In genomic region chr11:1309498-1310314, GRCh38 we compare ENCODE assay signal across 1 cellular context.
TF ChIP-seq lines count a peak whose summit lies in the region.

Gene TOLLIP, minus strand, starts transcription at chr11:1309632. Its CDS starts 134 bp downstream, at chr11:1309498.

TF ChIP-seq in K562, 482 proteins besides CTCF, POLR2A, EP300 and RAD21 (continued from another document and continues in another):
- no peak for TF ChIP-seq GTF3C2 (IDR thresholded peaks at IDR 0.05; ENCODE audit: borderline replicate concordance, extremely low read depth, insufficient read length)
- peak; percentile 66; the same call in 1 of the 2 replicates for TF ChIP-seq ESRRA (IDR thresholded peaks at IDR 0.05; ENCODE audit: borderline replicate concordance, low read depth)
- peak in 1 of 2 experiments; percentile 71; a peak in 1 of 3 replicates for TF ChIP-seq CBX3 (IDR thresholded peaks at IDR 0.05; ENCODE audit: borderline replicate concordance in 1 of 2, low read length in 2 of 2)
- TF ChIP-seq, protein P1, sequence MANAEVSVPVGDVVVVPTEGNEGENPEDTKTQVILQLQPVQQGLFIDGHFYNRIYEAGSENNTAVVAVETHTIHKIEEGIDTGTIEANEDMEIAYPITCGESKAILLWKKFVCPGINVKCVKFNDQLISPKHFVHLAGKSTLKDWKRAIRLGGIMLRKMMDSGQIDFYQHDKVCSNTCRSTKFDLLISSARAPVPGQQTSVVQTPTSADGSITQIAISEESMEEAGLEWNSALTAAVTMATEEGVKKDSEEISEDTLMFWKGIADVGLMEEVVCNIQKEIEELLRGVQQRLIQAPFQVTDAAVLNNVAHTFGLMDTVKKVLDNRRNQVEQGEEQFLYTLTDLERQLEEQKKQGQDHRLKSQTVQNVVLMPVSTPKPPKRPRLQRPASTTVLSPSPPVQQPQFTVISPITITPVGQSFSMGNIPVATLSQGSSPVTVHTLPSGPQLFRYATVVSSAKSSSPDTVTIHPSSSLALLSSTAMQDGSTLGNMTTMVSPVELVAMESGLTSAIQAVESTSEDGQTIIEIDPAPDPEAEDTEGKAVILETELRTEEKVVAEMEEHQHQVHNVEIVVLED (CRISPR knock-in tag; IDR thresholded peaks at IDR 0.05) = peak; percentile 38
- TF ChIP-seq RBFOX2 (IDR thresholded peaks at IDR 0.05; ENCODE audit: low read depth, low read length) = peak; percentile 94
- peak; percentile 86 for TF ChIP-seq ATF7 (IDR thresholded peaks at IDR 0.05)
- TF ChIP-seq MCM5 (IDR thresholded peaks at IDR 0.05; ENCODE audit: low read depth) = no peak
- TF ChIP-seq FOXP1 (CRISPR knock-in tag; IDR thresholded peaks at IDR 0.05) = peak; percentile 82; the same call in 1 of the 2 replicates
- TF ChIP-seq, protein P2, sequence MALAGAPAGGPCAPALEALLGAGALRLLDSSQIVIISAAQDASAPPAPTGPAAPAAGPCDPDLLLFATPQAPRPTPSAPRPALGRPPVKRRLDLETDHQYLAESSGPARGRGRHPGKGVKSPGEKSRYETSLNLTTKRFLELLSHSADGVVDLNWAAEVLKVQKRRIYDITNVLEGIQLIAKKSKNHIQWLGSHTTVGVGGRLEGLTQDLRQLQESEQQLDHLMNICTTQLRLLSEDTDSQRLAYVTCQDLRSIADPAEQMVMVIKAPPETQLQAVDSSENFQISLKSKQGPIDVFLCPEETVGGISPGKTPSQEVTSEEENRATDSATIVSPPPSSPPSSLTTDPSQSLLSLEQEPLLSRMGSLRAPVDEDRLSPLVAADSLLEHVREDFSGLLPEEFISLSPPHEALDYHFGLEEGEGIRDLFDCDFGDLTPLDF (CRISPR knock-in tag; IDR thresholded peaks at IDR 0.05) = 0 out of 2 replicates have a peak, but pooled peaks have one; percentile 37
- TF ChIP-seq ETV6 (IDR thresholded peaks at IDR 0.05; ENCODE audit: borderline replicate concordance in 1 of 2, low read depth in 2 of 2, low read length in 1 of 2) = no peak
- no peak for TF ChIP-seq ETV6 (CRISPR knock-in tag; IDR thresholded peaks at IDR 0.05; ENCODE audit: borderline replicate concordance)
- peak; percentile 83; the same call in 1 of the 2 replicates for TF ChIP-seq KLF13 (tag; IDR thresholded peaks at IDR 0.05; ENCODE audit: borderline replicate concordance, low read depth)
- TF ChIP-seq, protein P3, sequence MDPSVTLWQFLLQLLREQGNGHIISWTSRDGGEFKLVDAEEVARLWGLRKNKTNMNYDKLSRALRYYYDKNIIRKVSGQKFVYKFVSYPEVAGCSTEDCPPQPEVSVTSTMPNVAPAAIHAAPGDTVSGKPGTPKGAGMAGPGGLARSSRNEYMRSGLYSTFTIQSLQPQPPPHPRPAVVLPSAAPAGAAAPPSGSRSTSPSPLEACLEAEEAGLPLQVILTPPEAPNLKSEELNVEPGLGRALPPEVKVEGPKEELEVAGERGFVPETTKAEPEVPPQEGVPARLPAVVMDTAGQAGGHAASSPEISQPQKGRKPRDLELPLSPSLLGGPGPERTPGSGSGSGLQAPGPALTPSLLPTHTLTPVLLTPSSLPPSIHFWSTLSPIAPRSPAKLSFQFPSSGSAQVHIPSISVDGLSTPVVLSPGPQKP (CRISPR knock-in tag; IDR thresholded peaks at IDR 0.05) = no peak
- TF ChIP-seq COPS2 (conservative IDR thresholded peaks at IDR 0.05) = no peak
- peak; percentile 61 for TF ChIP-seq RB1 (IDR thresholded peaks at IDR 0.05; ENCODE audit: low read depth)
- no peak for TF ChIP-seq HDAC6 (IDR thresholded peaks at IDR 0.05; ENCODE audit: low read depth, low read length)
- TF ChIP-seq REST (CRISPR knock-in tag; IDR thresholded peaks at IDR 0.05; ENCODE audit: low read depth) = peak; percentile 74; the same call in 1 of the 2 replicates
- no peak for TF ChIP-seq ZNF253 (CRISPR knock-in tag; conservative IDR thresholded peaks at IDR 0.05)
- peak; percentile 75 for TF ChIP-seq GABPA (tag; conservative IDR thresholded peaks at IDR 0.05; ENCODE audit: low read depth)
- TF ChIP-seq, protein P4, sequence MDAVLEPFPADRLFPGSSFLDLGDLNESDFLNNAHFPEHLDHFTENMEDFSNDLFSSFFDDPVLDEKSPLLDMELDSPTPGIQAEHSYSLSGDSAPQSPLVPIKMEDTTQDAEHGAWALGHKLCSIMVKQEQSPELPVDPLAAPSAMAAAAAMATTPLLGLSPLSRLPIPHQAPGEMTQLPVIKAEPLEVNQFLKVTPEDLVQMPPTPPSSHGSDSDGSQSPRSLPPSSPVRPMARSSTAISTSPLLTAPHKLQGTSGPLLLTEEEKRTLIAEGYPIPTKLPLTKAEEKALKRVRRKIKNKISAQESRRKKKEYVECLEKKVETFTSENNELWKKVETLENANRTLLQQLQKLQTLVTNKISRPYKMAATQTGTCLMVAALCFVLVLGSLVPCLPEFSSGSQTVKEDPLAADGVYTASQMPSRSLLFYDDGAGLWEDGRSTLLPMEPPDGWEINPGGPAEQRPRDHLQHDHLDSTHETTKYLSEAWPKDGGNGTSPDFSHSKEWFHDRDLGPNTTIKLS (IDR thresholded peaks at IDR 0.05; ENCODE audit: borderline replicate concordance, low read depth) = peak; percentile 78
- no peak for TF ChIP-seq ZNF740 (CRISPR knock-in tag; IDR thresholded peaks at IDR 0.05)
- TF ChIP-seq ZNF740 (tag; IDR thresholded peaks at IDR 0.05) = peak in 1 of 2 experiments; percentile 37; a peak in 1 of 4 replicates
- TF ChIP-seq KDM2B (CRISPR knock-in tag; IDR thresholded peaks at IDR 0.05) = 0 out of 2 replicates have a peak, but pooled peaks have one; percentile 48
- peak; percentile 99 for TF ChIP-seq NRF1 (conservative IDR thresholded peaks at IDR 0.05 in 1 of 2, IDR thresholded peaks at IDR 0.05 in 1 of 2)
- TF ChIP-seq MEIS2 (IDR thresholded peaks at IDR 0.05; ENCODE audit: partially characterized antibody) = peak; percentile 99
- TF ChIP-seq TEAD1 (CRISPR knock-in tag; IDR thresholded peaks at IDR 0.05) = peak; percentile 11 to 86; a peak in 2 of 4 replicates
- no peak for TF ChIP-seq PPARD (CRISPR knock-in tag; IDR thresholded peaks at IDR 0.05)
- no peak for TF ChIP-seq EGR1 (conservative IDR thresholded peaks at IDR 0.05)
- peak; percentile 49 for TF ChIP-seq CTCFL (IDR thresholded peaks at IDR 0.05; ENCODE audit: borderline replicate concordance, insufficient read depth, low read depth, low read length, poor library complexity, severe bottlenecking)
- 0 out of 2 replicates have a peak, but pooled peaks have one; percentile 16 for TF ChIP-seq ZNF707 (CRISPR knock-in tag; conservative IDR thresholded peaks at IDR 0.05)
- TF ChIP-seq, protein P5, sequence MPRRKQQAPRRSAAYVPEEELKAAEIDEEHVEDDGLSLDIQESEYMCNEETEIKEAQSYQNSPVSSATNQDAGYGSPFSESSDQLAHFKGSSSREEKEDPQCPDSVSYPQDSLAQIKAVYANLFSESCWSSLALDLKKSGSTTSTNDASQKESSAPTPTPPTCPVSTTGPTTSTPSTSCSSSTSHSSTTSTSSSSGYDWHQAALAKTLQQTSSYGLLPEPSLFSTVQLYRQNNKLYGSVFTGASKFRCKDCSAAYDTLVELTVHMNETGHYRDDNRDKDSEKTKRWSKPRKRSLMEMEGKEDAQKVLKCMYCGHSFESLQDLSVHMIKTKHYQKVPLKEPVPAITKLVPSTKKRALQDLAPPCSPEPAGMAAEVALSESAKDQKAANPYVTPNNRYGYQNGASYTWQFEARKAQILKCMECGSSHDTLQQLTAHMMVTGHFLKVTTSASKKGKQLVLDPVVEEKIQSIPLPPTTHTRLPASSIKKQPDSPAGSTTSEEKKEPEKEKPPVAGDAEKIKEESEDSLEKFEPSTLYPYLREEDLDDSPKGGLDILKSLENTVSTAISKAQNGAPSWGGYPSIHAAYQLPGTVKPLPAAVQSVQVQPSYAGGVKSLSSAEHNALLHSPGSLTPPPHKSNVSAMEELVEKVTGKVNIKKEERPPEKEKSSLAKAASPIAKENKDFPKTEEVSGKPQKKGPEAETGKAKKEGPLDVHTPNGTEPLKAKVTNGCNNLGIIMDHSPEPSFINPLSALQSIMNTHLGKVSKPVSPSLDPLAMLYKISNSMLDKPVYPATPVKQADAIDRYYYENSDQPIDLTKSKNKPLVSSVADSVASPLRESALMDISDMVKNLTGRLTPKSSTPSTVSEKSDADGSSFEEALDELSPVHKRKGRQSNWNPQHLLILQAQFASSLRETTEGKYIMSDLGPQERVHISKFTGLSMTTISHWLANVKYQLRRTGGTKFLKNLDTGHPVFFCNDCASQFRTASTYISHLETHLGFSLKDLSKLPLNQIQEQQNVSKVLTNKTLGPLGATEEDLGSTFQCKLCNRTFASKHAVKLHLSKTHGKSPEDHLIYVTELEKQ (CRISPR knock-in tag; IDR thresholded peaks at IDR 0.05) = 0 out of 2 replicates have a peak, but pooled peaks have one; percentile 32
- TF ChIP-seq DDX20 (tag; IDR thresholded peaks at IDR 0.05; ENCODE audit: low read depth) = no peak
- TF ChIP-seq, protein P6, sequence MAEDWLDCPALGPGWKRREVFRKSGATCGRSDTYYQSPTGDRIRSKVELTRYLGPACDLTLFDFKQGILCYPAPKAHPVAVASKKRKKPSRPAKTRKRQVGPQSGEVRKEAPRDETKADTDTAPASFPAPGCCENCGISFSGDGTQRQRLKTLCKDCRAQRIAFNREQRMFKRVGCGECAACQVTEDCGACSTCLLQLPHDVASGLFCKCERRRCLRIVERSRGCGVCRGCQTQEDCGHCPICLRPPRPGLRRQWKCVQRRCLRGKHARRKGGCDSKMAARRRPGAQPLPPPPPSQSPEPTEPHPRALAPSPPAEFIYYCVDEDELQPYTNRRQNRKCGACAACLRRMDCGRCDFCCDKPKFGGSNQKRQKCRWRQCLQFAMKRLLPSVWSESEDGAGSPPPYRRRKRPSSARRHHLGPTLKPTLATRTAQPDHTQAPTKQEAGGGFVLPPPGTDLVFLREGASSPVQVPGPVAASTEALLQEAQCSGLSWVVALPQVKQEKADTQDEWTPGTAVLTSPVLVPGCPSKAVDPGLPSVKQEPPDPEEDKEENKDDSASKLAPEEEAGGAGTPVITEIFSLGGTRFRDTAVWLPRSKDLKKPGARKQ (CRISPR knock-in tag; IDR thresholded peaks at IDR 0.05) = peak; percentile 76; the same call in 1 of the 2 replicates
- 0 out of 2 replicates have a peak, but pooled peaks have one; percentile 27 for TF ChIP-seq SOX6 (IDR thresholded peaks at IDR 0.05)
- no peak for TF ChIP-seq ZNF586 (CRISPR knock-in tag; conservative IDR thresholded peaks at IDR 0.05)
- no peak for TF ChIP-seq IFI16 (CRISPR knock-in tag; IDR thresholded peaks at IDR 0.05)
- TF ChIP-seq TAL1 (IDR thresholded peaks at IDR 0.05) = no peak
- no peak for TF ChIP-seq ZNF3 (CRISPR knock-in tag; IDR thresholded peaks at IDR 0.05)
- TF ChIP-seq ZBTB17 (CRISPR knock-in tag; IDR thresholded peaks at IDR 0.05) = peak; percentile 29; the same call in 1 of the 2 replicates
